Comparison of ENCODE assay signal across 2 cellular contexts in the genomic region with DNA sequence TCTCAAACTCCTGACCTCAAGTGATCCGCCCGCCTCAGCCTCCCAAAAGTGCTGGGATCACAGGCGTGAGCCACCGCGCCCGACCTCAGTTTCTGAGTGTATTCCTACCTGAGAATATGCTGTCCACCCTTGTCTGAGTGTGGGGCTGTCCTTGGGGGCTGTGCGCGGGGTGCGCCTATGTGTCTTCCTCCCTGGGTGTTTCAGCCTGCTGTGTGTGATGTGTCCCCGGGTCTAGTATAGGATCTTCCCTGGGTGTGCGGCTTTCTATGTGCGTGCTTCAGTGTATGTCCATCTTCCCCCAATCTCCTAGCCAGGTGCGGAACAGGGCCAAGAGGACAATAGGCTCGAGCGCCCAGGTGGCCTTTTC.
TF ChIP-seq lines count a peak whose summit lies in the region.

No MANE protein-coding gene starts in this region.

TF ChIP-seq in HEK293, 187 proteins besides CTCF, POLR2A, EP300 and RAD21:
- no peak for TF ChIP-seq ZNF214 (tag by site-specific recombination; IDR thresholded peaks at IDR 0.05; ENCODE audit: borderline replicate concordance)
- TF ChIP-seq, protein P1, sequence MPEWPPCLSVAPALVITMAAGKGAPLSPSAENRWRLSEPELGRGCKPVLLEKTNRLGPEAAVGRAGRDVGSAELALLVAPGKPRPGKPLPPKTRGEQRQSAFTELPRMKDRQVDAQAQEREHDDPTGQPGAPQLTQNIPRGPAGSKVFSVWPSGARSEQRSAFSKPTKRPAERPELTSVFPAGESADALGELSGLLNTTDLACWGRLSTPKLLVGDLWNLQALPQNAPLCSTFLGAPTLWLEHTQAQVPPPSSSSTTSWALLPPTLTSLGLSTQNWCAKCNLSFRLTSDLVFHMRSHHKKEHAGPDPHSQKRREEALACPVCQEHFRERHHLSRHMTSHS (tag by site-specific recombination; IDR thresholded peaks at IDR 0.05) = no peak
- TF ChIP-seq ZNF768 (tag by site-specific recombination; IDR thresholded peaks at IDR 0.05) = no peak
- no peak for TF ChIP-seq ZEB2 (tag by site-specific recombination; IDR thresholded peaks at IDR 0.05)
- TF ChIP-seq YY2 (tag by site-specific recombination; IDR thresholded peaks at IDR 0.05) = no peak
- no peak for TF ChIP-seq ZNF707 (tag by site-specific recombination; IDR thresholded peaks at IDR 0.05)

TF ChIP-seq in GM12878, 131 proteins besides CTCF, POLR2A, EP300 and RAD21:
- TF ChIP-seq, protein P2, sequence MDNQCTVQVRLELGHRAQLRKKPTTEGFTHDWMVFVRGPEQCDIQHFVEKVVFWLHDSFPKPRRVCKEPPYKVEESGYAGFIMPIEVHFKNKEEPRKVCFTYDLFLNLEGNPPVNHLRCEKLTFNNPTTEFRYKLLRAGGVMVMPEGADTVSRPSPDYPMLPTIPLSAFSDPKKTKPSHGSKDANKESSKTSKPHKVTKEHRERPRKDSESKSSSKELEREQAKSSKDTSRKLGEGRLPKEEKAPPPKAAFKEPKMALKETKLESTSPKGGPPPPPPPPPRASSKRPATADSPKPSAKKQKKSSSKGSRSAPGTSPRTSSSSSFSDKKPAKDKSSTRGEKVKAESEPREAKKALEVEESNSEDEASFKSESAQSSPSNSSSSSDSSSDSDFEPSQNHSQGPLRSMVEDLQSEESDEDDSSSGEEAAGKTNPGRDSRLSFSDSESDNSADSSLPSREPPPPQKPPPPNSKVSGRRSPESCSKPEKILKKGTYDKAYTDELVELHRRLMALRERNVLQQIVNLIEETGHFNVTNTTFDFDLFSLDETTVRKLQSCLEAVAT (IDR thresholded peaks at IDR 0.05) = 0 out of 2 replicates have a peak, but pooled peaks have one; percentile 23
- TF ChIP-seq, protein P3, sequence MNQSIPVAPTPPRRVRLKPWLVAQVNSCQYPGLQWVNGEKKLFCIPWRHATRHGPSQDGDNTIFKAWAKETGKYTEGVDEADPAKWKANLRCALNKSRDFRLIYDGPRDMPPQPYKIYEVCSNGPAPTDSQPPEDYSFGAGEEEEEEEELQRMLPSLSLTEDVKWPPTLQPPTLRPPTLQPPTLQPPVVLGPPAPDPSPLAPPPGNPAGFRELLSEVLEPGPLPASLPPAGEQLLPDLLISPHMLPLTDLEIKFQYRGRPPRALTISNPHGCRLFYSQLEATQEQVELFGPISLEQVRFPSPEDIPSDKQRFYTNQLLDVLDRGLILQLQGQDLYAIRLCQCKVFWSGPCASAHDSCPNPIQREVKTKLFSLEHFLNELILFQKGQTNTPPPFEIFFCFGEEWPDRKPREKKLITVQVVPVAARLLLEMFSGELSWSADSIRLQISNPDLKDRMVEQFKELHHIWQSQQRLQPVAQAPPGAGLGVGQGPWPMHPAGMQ (IDR thresholded peaks at IDR 0.05; ENCODE audit: borderline replicate concordance) = no peak
